ENCODE assay signal across 36 cellular contexts in genomic region chr10:8396675-8397074, GRCh38.
DNase-seq lines count a peak whose midpoint lies in the region; ATAC-seq, FAIRE-seq and TF ChIP-seq lines count a peak whose summit lies in the region.
"Had no signal": no experiment of that assay in that cellular context is flagged by ENCODE, and none has a peak within 500 bp of the region (broad histone marks: within the 10 kb centered on the region; RNA-seq: fewer than 3 reads in every experiment).

No MANE protein-coding gene starts in this region.

- no peaks in the 10 kb centered on the region for H3K27me3 Mint-ChIP-seq in T-helper 17 cell
- H3K27me3 Mint-ChIP-seq: activated naive CD8-positive, alpha-beta T cell treated with anti-CD3 and anti-CD28 coated beads for 36 hours; B cell; CD4-positive, alpha-beta memory T cell; T-cell had no signal

- no peaks in the 10 kb centered on the region for H3K9me3 ChIP-seq in SJCRH30 (replicated peaks)
- H3K9me3 ChIP-seq in T-helper 17 cell (ENCODE audit: control insufficient read depth, low read length, poor library complexity, severe bottlenecking), result no peaks in the 10 kb centered on the region
- H3K9me3 ChIP-seq: ascending aorta, esophagus squamous epithelium, left lung, pancreas had no signal

- TF ChIP-seq CTCF in cardiac fibroblast (IDR thresholded peaks at IDR 0.05; ENCODE audit: low read depth, low read length), result no peak

- ATAC-seq in T-helper 17 cell (no peak), GM21717 (IDR thresholded peaks at IDR 0.05; ENCODE audit: unreplicated experiment) (no peak), GM21526 (IDR thresholded peaks at IDR 0.05; ENCODE audit: low FRiP score, unreplicated experiment) (no peak)
- ATAC-seq: GM12878, left lung, pancreas, T-cell had no signal

- no peak overlapping the region for H3K27ac Mint-ChIP-seq in T-helper 17 cell
- H3K27ac Mint-ChIP-seq: activated naive CD8-positive, alpha-beta T cell treated with anti-CD3 and anti-CD28 coated beads for 36 hours; B cell; dendritic cell treated with granulocyte-macrophage colony-stimulating factor and Interleukin-4, amounts not matched to agents 40 ng/mL and 50 ng/mL, for 4 days; endodermal cell; T-cell had no signal

- H3K4me3 Mint-ChIP-seq in T-helper 17 cell, result no peak overlapping the region
- H3K4me3 Mint-ChIP-seq: activated naive CD8-positive, alpha-beta T cell treated with anti-CD3 and anti-CD28 coated beads for 36 hours; B cell; dendritic cell treated with granulocyte-macrophage colony-stimulating factor and Interleukin-4, amounts not matched to agents 40 ng/mL and 50 ng/mL, for 4 days; endodermal cell; neural crest cell; T-cell had no signal

- H3K36me3 Mint-ChIP-seq in T-helper 17 cell (ENCODE audit: low read depth), result no peaks in the 10 kb centered on the region
- H3K36me3 Mint-ChIP-seq: activated naive CD8-positive, alpha-beta T cell treated with anti-CD3 and anti-CD28 coated beads for 36 hours; CD4-positive, alpha-beta memory T cell; T-cell had no signal

- H3K4me1 ChIP-seq in SJCRH30, result no peaks in the 10 kb centered on the region
- H3K4me1 ChIP-seq: ascending aorta, esophagus squamous epithelium, left lung, pancreas had no signal

- H3K27me3 ChIP-seq in SJCRH30, result no peaks in the 10 kb centered on the region
- H3K27me3 ChIP-seq: ascending aorta, left lung had no signal

- peak; percentile 46 for FAIRE-seq in HTR-8/SVneo (lab: Jason Lieb, UNC)
- FAIRE-seq: GM12878, pancreas, TTC549 had no signal

- no peaks in the 10 kb centered on the region for H3K36me3 ChIP-seq in SJCRH30
- H3K36me3 ChIP-seq: ascending aorta, esophagus squamous epithelium, left lung, pancreas had no signal

- no peak overlapping the region for H3K4me3 ChIP-seq in cardiac fibroblast (replicated peaks in 1 of 2; ENCODE audit: low read depth in 2 of 2, low read length in 2 of 2)
- no peak overlapping the region for H3K4me3 ChIP-seq in SJCRH30
- H3K4me3 ChIP-seq: ascending aorta, esophagus squamous epithelium, GM12878, left lung, pancreas, skin epidermis had no signal

- DNase-seq in EH (ENCODE audit: low read depth) (peak; percentile 77), HTR-8/SVneo (ENCODE audit: insufficient read length, low spot score) (no peak), cardiac fibroblast (ENCODE audit: low read depth in 2 of 2) (peak; percentile 49 to 69), iris pigment epithelial cell (ENCODE audit: low read depth) (peak; percentile 13), SJCRH30 (no peak), T-helper 17 cell (no peak)
- DNase-seq: activated CD4-positive, alpha-beta T cell treated with anti-CD3 and anti-CD28 coated beads, Interleukin-2, amount 50 U/mL, for 1 hour; activated CD4-positive, CD25-positive, alpha-beta regulatory T cell; activated effector memory CD4-positive, alpha-beta T cell treated with Interleukin-2 at 50 U/mL for 16 hours; activated naive CD8-positive, alpha-beta T cell treated with anti-CD3 and anti-CD28 coated beads for 36 hours; activated T-cell treated with anti-CD3 and anti-CD28 coated beads, Interleukin-2, amount 50 U/mL, for 1 hour; CD4-positive, alpha-beta memory T cell; central memory CD4-positive, alpha-beta T cell; endodermal cell; esophagus squamous epithelium; hypothalamus; left lung; MV-4-11; NCI-H1436; NCI-H2081 treated with DMSO at 0.1 percent for 48 hours; NCI-H2227 treated with DMSO at 0.1 percent for 48 hours; NCI-H774; pancreas; retina; stimulated activated naive CD4-positive, alpha-beta T cell; T-cell had no signal

- no peak overlapping the region for H3K27ac ChIP-seq in SJCRH30
- H3K27ac ChIP-seq: ascending aorta, esophagus squamous epithelium, HL-60, left lung, pancreas, skin epidermis had no signal

- H3K4me1 Mint-ChIP-seq in T-helper 17 cell, result peaks cover 32% of the 10 kb centered on the region
- H3K4me1 Mint-ChIP-seq: B cell, neural crest cell had no signal

Comparison
In these comparisons a context has a peak if more than half of its experiments do, and no peak if none do; other contexts are left out.
1. DNase-seq: peak in EH (single experiment), cardiac fibroblast (2 of 2) and iris pigment epithelial cell (single experiment); none in HTR-8/SVneo (single experiment), SJCRH30 (0 of 2) and T-helper 17 cell (0 of 3).